ENCODE assay signal across 12 cellular contexts in the genomic region with DNA sequence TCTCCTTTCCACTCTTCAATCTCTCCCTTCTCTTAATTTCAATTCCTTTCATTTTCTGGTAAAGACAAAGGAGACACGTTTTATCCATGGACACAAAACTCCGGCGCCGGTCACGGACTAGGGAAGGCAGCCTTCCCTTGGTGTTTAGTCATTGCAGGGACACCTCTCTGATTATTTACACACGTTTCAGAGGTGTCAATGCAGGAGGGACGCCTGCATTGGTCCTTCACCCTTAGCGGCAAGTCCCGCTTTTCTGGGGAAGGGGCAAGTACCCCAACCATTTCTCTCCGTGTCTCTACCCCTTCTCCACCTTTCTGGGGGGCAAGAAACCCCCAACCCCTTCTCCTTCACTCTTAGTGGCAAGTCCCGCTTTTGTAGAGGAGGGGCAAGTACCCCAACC. TPM values are rescaled to one million over a fixed set of nuclear protein-coding genes. Genes with fewer than 3 reads are reported as not detected.
"Had no signal": no experiment of that assay in that cellular context is flagged by ENCODE, and none has a peak within 500 bp of the region (broad histone marks: within the 10 kb centered on the region; RNA-seq: fewer than 3 reads in every experiment).

No MANE protein-coding gene starts in this region.

RNA-seq across cellular contexts. Expression of gene A2ML1, which starts 16.9 kb away (rescaled TPM):
- total RNA-seq: activated B cell treated with CpG ODN at 0.5 μM for 24 hours; activated CD8-positive, alpha-beta T cell treated with anti-CD3 and anti-CD28 coated beads for 36 hours; activated T-cell treated with anti-CD3 and anti-CD28 coated beads, Interleukin-2, amount 50 U/mL, for 4 hours; activated T-helper 17 cell treated with anti-CD3 and anti-CD28 coated beads, Interleukin-2, amount 50 U/mL, for 72 hours; astrocyte; cardiac septum; endothelial cell of umbilical vein; fibroblast of lung; fibroblast of villous mesenchyme; glomerular endothelial cell; T-cell; T-helper 2 cell treated with Interferon-gamma antibody and Interleukin-4, amounts not matched to agents 100 ng/mL and 5 ng/mL, for 36 hours had no signal
- polyA plus RNA-seq: endothelial cell of umbilical vein, fibroblast of lung had no signal
